8 cellular contexts compared by ENCODE assay signal in the genomic region with DNA sequence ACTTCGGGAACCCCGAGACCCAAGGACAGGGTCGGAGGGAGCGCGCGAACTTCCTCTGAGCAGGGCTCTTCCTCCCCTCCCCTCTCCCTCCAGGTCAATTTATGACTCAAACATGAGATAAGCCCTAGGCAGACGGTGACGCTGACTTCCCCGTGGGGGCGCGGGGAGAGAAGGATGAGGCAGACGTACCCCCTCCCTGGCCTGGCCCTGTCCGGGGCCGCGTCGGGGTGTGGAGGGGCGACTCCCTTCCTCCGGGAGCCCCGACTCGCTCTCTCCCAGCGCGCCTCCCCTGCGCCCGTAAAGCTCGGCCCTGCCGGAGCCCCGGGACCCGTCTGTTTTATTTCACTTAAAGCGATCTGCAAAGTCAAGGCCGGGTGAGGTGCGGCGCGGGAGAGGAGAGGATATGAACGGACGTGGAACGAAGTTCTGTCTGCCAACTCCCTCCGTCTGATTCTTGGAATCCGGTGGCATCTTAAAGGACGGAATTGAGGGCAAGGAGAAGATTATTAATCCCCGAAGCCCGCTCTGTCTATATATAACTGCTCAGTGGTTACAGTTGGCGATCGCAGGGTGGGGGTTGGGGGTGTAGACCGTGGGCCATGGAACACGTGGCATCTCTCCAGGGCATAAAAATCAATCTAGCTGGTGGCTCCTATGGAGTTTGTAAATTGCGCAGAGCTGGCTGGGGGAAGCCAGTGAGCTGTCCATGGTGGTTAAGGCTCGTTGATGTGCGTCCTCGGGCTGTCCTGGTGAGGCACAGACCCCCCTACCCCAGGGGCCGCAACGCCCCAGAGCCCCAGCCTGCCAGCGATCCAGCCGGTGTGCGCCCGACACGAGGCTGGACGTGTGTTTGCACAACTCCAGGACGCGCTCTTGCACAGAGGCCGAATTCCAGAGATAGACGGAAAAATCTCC. TPM values are rescaled to one million over a fixed set of nuclear protein-coding genes. Genes with fewer than 3 reads are reported as not detected.
A peak's percentile ranks its signal among the peaks of the same experiment; 100 is the strongest.
DNase-seq lines count a peak whose midpoint lies in the region; ATAC-seq, FAIRE-seq and TF ChIP-seq lines count a peak whose summit lies in the region.

No MANE protein-coding gene starts in this region.

- H3K4me1 ChIP-seq in ES-I3 (ENCODE audit: insufficient read depth, low read length) (peaks cover 13% of the 10 kb centered on the region), PC-9 (replicated peaks; ENCODE audit: insufficient read depth) (no peaks in the 10 kb centered on the region), esophagus squamous epithelium (peaks cover 9 to 46% (median 32%) of the 10 kb centered on the region in 3 donors), rectal smooth muscle tissue (ENCODE audit: control insufficient read depth, insufficient read depth, low read length) (no peaks in the 10 kb centered on the region)

- peak overlapping the region; percentile 79 for H2AFZ ChIP-seq in PC-9

- no peaks in the 10 kb centered on the region for H3K36me3 ChIP-seq in ES-I3 (ENCODE audit: insufficient read depth, low read length)
- H3K36me3 ChIP-seq in PC-9 (ENCODE audit: low read depth) = no peaks in the 10 kb centered on the region
- H3K36me3 ChIP-seq in esophagus squamous epithelium = no peaks in the 10 kb centered on the region
- H3K36me3 ChIP-seq in rectal smooth muscle tissue (ENCODE audit: control insufficient read depth, insufficient read depth, low read length) = no peaks in the 10 kb centered on the region

- WGBS in esophagus squamous epithelium, 2 donors = 0 to 6% methylated on average over 9 to 12 of the region's 61 CpGs

- CTCF ChIA-PET in PC-9 (lab: Charles Lee) = interaction anchor here (0.6 kb wide), 1 partner anchor 242 kb away, joined by 3 read pairs; no protein-coding TSS in a partner anchor

- intact Hi-C loops in PC-9 (cut with micrococcal nuclease; ENCODE audit: unreplicated experiment) (no loop called here), esophagus squamous epithelium (cut with DNase I) (loop anchor here (10.0 kb wide), 1 partner anchor 209 kb away; no protein-coding TSS in a partner anchor)

- no peaks in the 10 kb centered on the region; the same call in 1 of the 2 replicates for H3K9me3 ChIP-seq in ES-I3 (ENCODE audit: control insufficient read depth, insufficient read depth, low read length)
- no peaks in the 10 kb centered on the region for H3K9me3 ChIP-seq in PC-9 (ENCODE audit: insufficient read depth, low read depth)
- H3K9me3 ChIP-seq in esophagus squamous epithelium = no peaks in the 10 kb centered on the region

- no peak overlapping the region for H3K27ac ChIP-seq in PC-9
- peak overlapping the region in 3 of 4 donors; percentile 55 to 91 (median 64) for H3K27ac ChIP-seq in esophagus squamous epithelium
- H3K27ac ChIP-seq in rectal smooth muscle tissue (ENCODE audit: low read depth, low read length) = no peak overlapping the region

- H3K79me2 ChIP-seq in PC-9 (ENCODE audit: low read depth) = no peaks in the 10 kb centered on the region

- H3K27me3 ChIP-seq in PC-9 (ENCODE audit: insufficient read depth, low read depth) (no peaks in the 10 kb centered on the region), esophagus squamous epithelium (peaks cover 0 to 60% (median 8%) of the 10 kb centered on the region in 4 donors), rectal smooth muscle tissue (ENCODE audit: control insufficient read depth, insufficient read depth, low read length) (peaks cover 12% of the 10 kb centered on the region)

- POLR2A ChIA-PET in PC-9 (lab: Charles Lee; ENCODE audit: unreplicated experiment) = interaction anchor here (0.6 kb wide), 2 partner anchors 10 to 932 kb away, joined by 3 to 4 read pairs; no protein-coding TSS in a partner anchor

- TF ChIP-seq CTCF in PC-9 (conservative IDR thresholded peaks at IDR 0.05) (no peak), esophagus squamous epithelium (IDR thresholded peaks at IDR 0.05) (no peak)

- peak overlapping the region; percentile 68 for H3K4me2 ChIP-seq in PC-9

- no peak for TF ChIP-seq POLR2A in esophagus squamous epithelium (IDR thresholded peaks at IDR 0.05)
- no peak for TF ChIP-seq POLR2A in GM12892 (IDR thresholded peaks at IDR 0.05; ENCODE audit: low read depth, low read length)

- no peaks in the 10 kb centered on the region for H3K9me2 ChIP-seq in PC-9 (ENCODE audit: insufficient read depth)

- peak overlapping the region; percentile 51; the same call in 1 of the 2 replicates for H3K4me3 ChIP-seq in PC-9
- H3K4me3 ChIP-seq in esophagus squamous epithelium = peak overlapping the region; percentile 26 to 59 (median 48)
- H3K4me3 ChIP-seq in rectal smooth muscle tissue (ENCODE audit: low read length) = peak overlapping the region; percentile 22

- peak in 1 of 2 experiments; percentile 42 for DNase-seq in PC-9
- no peak for DNase-seq in esophagus squamous epithelium (lab: John Stamatoyannopoulos, UW)
- no peak for DNase-seq in NCI-H1694 treated with DMSO at 0.1 percent for 48 hours (lab: John Stamatoyannopoulos, UW)
- no peak for DNase-seq in NCI-H2029 treated with DMSO at 0.1 percent for 48 hours (lab: John Stamatoyannopoulos, UW)
- DNase-seq in GM12892 (ENCODE audit: insufficient read length) = no peak

- no peak for ATAC-seq in GM21390 (IDR thresholded peaks at IDR 0.05; ENCODE audit: unreplicated experiment)

- no peak for FAIRE-seq in GM12892 (lab: Jason Lieb, UNC)

- H3F3A ChIP-seq in PC-9 (ENCODE audit: insufficient read depth, low read depth) = no peaks in the 10 kb centered on the region

- no peaks in the 10 kb centered on the region for H4K20me1 ChIP-seq in PC-9 (ENCODE audit: insufficient read depth)

- H3K9ac ChIP-seq in ES-I3 (ENCODE audit: low read depth, low read length) (peak overlapping the region; percentile 55; the same call in 1 of the 2 replicates), rectal smooth muscle tissue (ENCODE audit: low read length) (no peak overlapping the region)

- BruUV-seq in PC-9 (replicated peaks; lab: Mats Ljungman, UMichigan) = TSS peak; percentile 71

RNA-seq across cellular contexts. Expression of gene PTHLH, which starts 2.9 kb away (rescaled TPM):
- total RNA-seq in PC-9 (2021) (1.6 and 1.9 TPM in 2 replicates), esophagus squamous epithelium (1 to 10 TPM; 4.5 to 9.6 (median 5.6) TPM)
- not detected for polyA plus RNA-seq in GM12892 (2012; ENCODE audit: missing spikeins)

Comparison
In these comparisons a context has a peak if more than half of its experiments do, and no peak if none do; other contexts are left out.
1. H3K27ac ChIP-seq: peak in esophagus squamous epithelium (3 of 4); none in PC-9 (single experiment) and rectal smooth muscle tissue (single experiment).
2. Peak in every context shown above with its lines, with median percentiles within 50 percentile points of each other: H3K4me3 ChIP-seq.